19 cellular contexts compared by ENCODE assay signal in genomic region chr13:53501387-53501786, GRCh38.
DNase-seq lines count a peak whose midpoint lies in the region; ATAC-seq, FAIRE-seq and TF ChIP-seq lines count a peak whose summit lies in the region.
"Had no signal": no experiment of that assay in that cellular context is flagged by ENCODE, and none has a peak within 500 bp of the region (broad histone marks: within the 10 kb centered on the region; RNA-seq: fewer than 3 reads in every experiment).

No MANE protein-coding gene starts in this region.

- ATAC-seq in GM18508 (IDR thresholded peaks at IDR 0.05; ENCODE audit: insufficient read depth, unreplicated experiment), result peak; percentile 70
- peak; percentile 66 for ATAC-seq in GM21576 (IDR thresholded peaks at IDR 0.05; ENCODE audit: unreplicated experiment)
- ATAC-seq in HG02885 (IDR thresholded peaks at IDR 0.05; ENCODE audit: poor library complexity, unreplicated experiment), result peak; percentile 87
- no peak for ATAC-seq in GM21619 (IDR thresholded peaks at IDR 0.05; ENCODE audit: unreplicated experiment)
- ATAC-seq in GM19467 (IDR thresholded peaks at IDR 0.05; ENCODE audit: unreplicated experiment), result no peak
- ATAC-seq: heart right ventricle, K562 had no signal

- peak; percentile 8 for DNase-seq in NCI-H748 (lab: John Stamatoyannopoulos, UW; ENCODE audit: unreplicated experiment)
- no peak for DNase-seq in D721Med (ENCODE audit: insufficient read length, low spot score)
- no peak for DNase-seq in T-helper 9 cell
- DNase-seq: activated CD4-positive, alpha-beta T cell treated with anti-CD3 and anti-CD28 coated beads for 48 hours; activated effector memory CD4-positive, alpha-beta T cell treated with anti-CD3 and anti-CD28 coated beads, Interleukin-2, amount 50 U/mL, for 16 hours; heart right ventricle; immature natural killer cell; NCI-H1694; NCI-H446 treated with DMSO at 0.1 percent for 48 hours; Right ventricle myocardium superior; stimulated activated CD4-positive, alpha-beta T cell treated with anti-CD3 and anti-CD28 coated beads, Interleukin-4, amount 100 ng/mL, for 4 hours had no signal

- TF ChIP-seq CTCF in D721Med (IDR thresholded peaks at IDR 0.05; ENCODE audit: insufficient read depth, missing control alignments), result no peak

- no peak for FAIRE-seq in D721Med (lab: Jason Lieb, UNC)
- FAIRE-seq: endothelial cell of umbilical vein, G401.6, K562 had no signal

Comparison
In these comparisons a context has a peak if more than half of its experiments do, and no peak if none do; other contexts are left out.
1. ATAC-seq: peak in GM18508 (single experiment), GM21576 (single experiment) and HG02885 (single experiment); none in GM21619 (single experiment) and GM19467 (single experiment).